ENCODE assay signal across 1 cellular context in genomic region chr1:228142616-228143203, GRCh38.
TF ChIP-seq lines count a peak whose summit lies in the region.

No MANE protein-coding gene starts in this region.

TF ChIP-seq in HepG2, 621 proteins besides CTCF, POLR2A, EP300 and RAD21:
- TF ChIP-seq NFKBIZ (CRISPR knock-in tag; IDR thresholded peaks at IDR 0.05) (no peak), ZNF678 (CRISPR knock-in tag; IDR thresholded peaks at IDR 0.05) (no peak)
- TF ChIP-seq, protein P1, sequence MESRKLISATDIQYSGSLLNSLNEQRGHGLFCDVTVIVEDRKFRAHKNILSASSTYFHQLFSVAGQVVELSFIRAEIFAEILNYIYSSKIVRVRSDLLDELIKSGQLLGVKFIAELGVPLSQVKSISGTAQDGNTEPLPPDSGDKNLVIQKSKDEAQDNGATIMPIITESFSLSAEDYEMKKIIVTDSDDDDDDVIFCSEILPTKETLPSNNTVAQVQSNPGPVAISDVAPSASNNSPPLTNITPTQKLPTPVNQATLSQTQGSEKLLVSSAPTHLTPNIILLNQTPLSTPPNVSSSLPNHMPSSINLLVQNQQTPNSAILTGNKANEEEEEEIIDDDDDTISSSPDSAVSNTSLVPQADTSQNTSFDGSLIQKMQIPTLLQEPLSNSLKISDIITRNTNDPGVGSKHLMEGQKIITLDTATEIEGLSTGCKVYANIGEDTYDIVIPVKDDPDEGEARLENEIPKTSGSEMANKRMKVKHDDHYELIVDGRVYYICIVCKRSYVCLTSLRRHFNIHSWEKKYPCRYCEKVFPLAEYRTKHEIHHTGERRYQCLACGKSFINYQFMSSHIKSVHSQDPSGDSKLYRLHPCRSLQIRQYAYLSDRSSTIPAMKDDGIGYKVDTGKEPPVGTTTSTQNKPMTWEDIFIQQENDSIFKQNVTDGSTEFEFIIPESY (CRISPR knock-in tag; IDR thresholded peaks at IDR 0.05): 0 out of 2 replicates have a peak, but pooled peaks have one; percentile 10
